Comparison of ENCODE assay signal across 10 cellular contexts in the genomic region with DNA sequence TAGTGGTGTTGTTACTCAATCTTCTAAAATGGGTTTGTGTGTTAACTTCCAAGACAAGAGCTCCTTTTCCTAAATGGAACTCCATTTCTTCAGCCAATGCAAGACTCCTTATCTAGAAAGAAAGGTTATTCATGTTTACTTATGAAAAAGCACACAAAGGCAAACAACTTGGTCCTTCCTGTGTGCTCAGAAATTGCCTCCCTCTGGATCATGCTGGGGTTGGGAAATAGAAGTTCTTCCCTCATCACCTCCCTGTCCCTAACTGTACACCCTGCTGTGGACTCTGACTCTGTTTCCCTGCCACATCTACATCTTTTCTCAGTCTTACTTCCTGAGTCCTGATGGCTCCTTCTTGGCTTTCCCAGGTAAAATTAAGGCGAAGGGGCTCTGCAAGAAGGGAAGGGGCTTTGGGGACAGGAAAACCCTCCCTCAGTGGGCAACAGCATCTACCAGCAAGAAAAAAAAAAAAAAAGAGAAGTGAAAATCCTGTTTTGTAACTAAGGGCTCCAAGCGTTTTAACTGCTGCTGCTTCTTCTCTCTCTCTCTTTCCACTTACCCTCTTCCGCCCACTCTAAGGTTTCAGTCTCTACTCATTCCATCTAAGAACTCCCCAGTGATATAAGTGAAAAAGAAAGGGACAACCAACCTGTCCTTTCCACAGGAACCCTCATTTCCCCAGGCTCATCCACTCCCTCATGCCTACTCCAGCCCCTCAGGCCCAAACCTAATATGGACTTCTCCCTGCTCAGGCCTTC. TPM values are rescaled to one million over a fixed set of nuclear protein-coding genes. Genes with fewer than 3 reads are reported as not detected.
A peak's percentile ranks its signal among the peaks of the same experiment; 100 is the strongest.
DNase-seq lines count a peak whose midpoint lies in the region; ATAC-seq and TF ChIP-seq lines count a peak whose summit lies in the region.
"Had no signal": no experiment of that assay in that cellular context is flagged by ENCODE, and none has a peak within 500 bp of the region (broad histone marks: within the 10 kb centered on the region; RNA-seq: fewer than 3 reads in every experiment).

No MANE protein-coding gene starts in this region.

- H3K27ac Mint-ChIP-seq in osteocyte (ENCODE audit: unreplicated experiment) = no peak overlapping the region
- H3K27ac Mint-ChIP-seq: activated naive CD4-positive, alpha-beta T cell treated with anti-CD3 and anti-CD28 coated beads for 36 hours had no signal

- H3K4me3 ChIP-seq in neutrophil (ENCODE audit: low read depth in 1 of 2, low read length in 1 of 2) = peak overlapping the region in 1 of 2 experiments; percentile 17
- H3K4me3 ChIP-seq: HAP-1 had no signal

- H3K36me3 ChIP-seq in neutrophil = no peaks in the 10 kb centered on the region
- H3K36me3 ChIP-seq: HAP-1 had no signal

- H3K4me1 ChIP-seq in neutrophil (ENCODE audit: control insufficient read depth in 1 of 2, insufficient read depth in 1 of 2, low read depth in 1 of 2, low read length in 1 of 2) = peaks cover 35 to 39% of the 10 kb centered on the region in 2 experiments
- H3K4me1 ChIP-seq: HAP-1 had no signal

- no peaks in the 10 kb centered on the region for H3K27me3 ChIP-seq in neutrophil

- H3K36me3 Mint-ChIP-seq in osteocyte (ENCODE audit: unreplicated experiment) = no peaks in the 10 kb centered on the region

- no peaks in the 10 kb centered on the region for H3K9me3 Mint-ChIP-seq in osteocyte (ENCODE audit: unreplicated experiment)
- H3K9me3 Mint-ChIP-seq: activated naive CD4-positive, alpha-beta T cell treated with anti-CD3 and anti-CD28 coated beads for 36 hours had no signal

- H3K27me3 Mint-ChIP-seq in osteocyte (ENCODE audit: unreplicated experiment) = peaks cover 6% of the 10 kb centered on the region

- DNase-seq in KBM-7 = peak; percentile 74
- DNase-seq in osteocyte (ENCODE audit: extremely low spot score, unreplicated experiment) = no peak
- no peak for DNase-seq in amygdala (lab: John Stamatoyannopoulos, UW)
- no peak for DNase-seq in RKO (ENCODE audit: low spot score)
- DNase-seq in activated CD4-positive, CD25-positive, alpha-beta regulatory T cell (lab: John Stamatoyannopoulos, UW) = no peak
- DNase-seq: activated naive CD4-positive, alpha-beta T cell treated with anti-CD3 and anti-CD28 coated beads for 36 hours had no signal

- peak overlapping the region; percentile 76 for H3K27ac ChIP-seq in neutrophil

- no peaks in the 10 kb centered on the region for H3K4me1 Mint-ChIP-seq in osteocyte (ENCODE audit: unreplicated experiment)

- TF ChIP-seq CTCF in neutrophil (IDR thresholded peaks at IDR 0.05) (no peak), osteocyte (IDR thresholded peaks at IDR 0.05) (no peak)

- H3K4me3 Mint-ChIP-seq in osteocyte (ENCODE audit: unreplicated experiment) = no peak overlapping the region
- H3K4me3 Mint-ChIP-seq: activated naive CD4-positive, alpha-beta T cell treated with anti-CD3 and anti-CD28 coated beads for 36 hours had no signal

- in situ Hi-C loops in KBM-7 (cut with MboI; ENCODE audit: low pct_unique_long_range_greater_than_20kb, low sequenced_read_pairs) = no loop called here

- ATAC-seq in GM18907 (IDR thresholded peaks at IDR 0.05; ENCODE audit: unreplicated experiment) (peak; percentile 85), HG02642 (IDR thresholded peaks at IDR 0.05; ENCODE audit: poor library complexity, unreplicated experiment) (peak; percentile 83)

- H3K9me3 ChIP-seq in neutrophil = no peaks in the 10 kb centered on the region
- H3K9me3 ChIP-seq: HAP-1 had no signal

RNA-seq across cellular contexts. Expression of a gene that starts 19.9 kb away (rescaled TPM):
- total RNA-seq in osteocyte = not detected in 2 replicates

RNA-seq across cellular contexts. Expression of a gene that starts 55.8 kb away (rescaled TPM):
- 7.3 TPM in 2 replicates for total RNA-seq in osteocyte
